19 cellular contexts compared by ENCODE assay signal in the genomic region with DNA sequence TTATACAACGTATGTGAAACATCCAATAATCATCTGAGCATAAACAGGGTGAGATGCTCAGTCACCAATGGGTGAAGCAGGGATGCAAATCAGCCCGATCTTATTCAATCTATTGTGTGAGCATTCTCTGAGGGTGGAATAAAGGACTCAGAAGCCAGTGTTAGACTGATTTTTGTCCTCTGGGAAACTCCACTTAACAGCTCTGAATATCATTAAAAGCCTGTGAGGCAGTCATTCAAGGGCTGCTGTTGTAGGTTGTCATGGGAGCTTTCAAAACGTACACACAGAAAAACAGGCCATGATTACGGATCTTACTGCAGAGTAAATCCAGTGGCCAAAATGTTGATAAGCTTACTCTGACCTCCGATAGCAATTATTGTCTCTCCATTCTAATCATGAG.
DNase-seq lines count a peak whose midpoint lies in the region; ATAC-seq and TF ChIP-seq lines count a peak whose summit lies in the region.
"Had no signal": no experiment of that assay in that cellular context is flagged by ENCODE, and none has a peak within 500 bp of the region (broad histone marks: within the 10 kb centered on the region; RNA-seq: fewer than 3 reads in every experiment).

No MANE protein-coding gene starts in this region.

- no peak overlapping the region for H3K4me3 ChIP-seq in left ventricle myocardium inferior
- H3K4me3 ChIP-seq: GM12878 had no signal

- peak overlapping the region; percentile 42 for H3K27ac ChIP-seq in left ventricle myocardium inferior (replicated peaks)
- H3K27ac ChIP-seq: foreskin keratinocyte, HL-60, KMS-11 had no signal

- intact Hi-C loops in left ventricle myocardium inferior (cut with micrococcal nuclease), result no loop called here

- H3K9me3 ChIP-seq in left ventricle myocardium inferior (replicated peaks), result no peaks in the 10 kb centered on the region

- no peaks in the 10 kb centered on the region for H3K27me3 ChIP-seq in left ventricle myocardium inferior (ENCODE audit: low read depth)
- H3K27me3 ChIP-seq: foreskin keratinocyte had no signal

- H3K4me1 ChIP-seq in left ventricle myocardium inferior, result peaks cover 16% of the 10 kb centered on the region
- H3K4me1 ChIP-seq: foreskin keratinocyte had no signal

- TF ChIP-seq CTCF in left ventricle myocardium inferior (IDR thresholded peaks at IDR 0.05; ENCODE audit: borderline replicate concordance), result no peak

- ATAC-seq in HG03460 (IDR thresholded peaks at IDR 0.05; ENCODE audit: unreplicated experiment) (no peak), GM21825 (IDR thresholded peaks at IDR 0.05; ENCODE audit: unreplicated experiment) (no peak)
- ATAC-seq: foreskin keratinocyte, GM12878 had no signal

- DNase-seq in NCI-H1417 (lab: John Stamatoyannopoulos, UW) (peak; percentile 6 to 67 (median 8)), NCI-H1417 treated with DMSO at 0.1 percent for 48 hours (lab: John Stamatoyannopoulos, UW) (no peak), NCI-H69 (lab: John Stamatoyannopoulos, UW) (peak; percentile 64), left ventricle myocardium inferior (no peak), pons (ENCODE audit: low spot score) (peak; percentile 14), NCI-H2029 treated with DMSO at 0.1 percent for 48 hours (lab: John Stamatoyannopoulos, UW) (no peak)
- DNase-seq: activated CD4-positive, alpha-beta T cell treated with anti-CD3 and anti-CD28 coated beads for 4 hours; activated T-cell treated with anti-CD3 and anti-CD28 coated beads, Interleukin-2, amount 50 U/mL, for 24 hours; cerebellar nuclear complex; foreskin keratinocyte; immature natural killer cell; NCI-H1105; NK-92 treated with Interleukin-12 subunit alpha and Interleukin-12 subunit beta, amount 100 ng/mL, for 24 hours; T-helper 9 cell had no signal

- H3K36me3 ChIP-seq in left ventricle myocardium inferior, result no peaks in the 10 kb centered on the region

Comparison
In these comparisons a context has a peak if more than half of its experiments do, and no peak if none do; other contexts are left out.
1. DNase-seq: peak in NCI-H1417 (3 of 3), NCI-H69 (single experiment) and pons (single experiment); none in NCI-H1417 treated with DMSO at 0.1 percent for 48 hours (single experiment), left ventricle myocardium inferior (single experiment) and NCI-H2029 treated with DMSO at 0.1 percent for 48 hours (single experiment).